Comparison of ENCODE assay signal across 8 cellular contexts in genomic region chr4:119209077-119209476, GRCh38. TPM values are rescaled to one million over a fixed set of nuclear protein-coding genes. Genes with fewer than 3 reads are reported as not detected.
DNase-seq lines count a peak whose midpoint lies in the region; ATAC-seq, FAIRE-seq and TF ChIP-seq lines count a peak whose summit lies in the region.

No MANE protein-coding gene starts in this region.

- H3K4me1 ChIP-seq in K562 (replicated peaks in 1 of 2; ENCODE audit: control insufficient read depth in 2 of 2, insufficient read depth in 2 of 2, low read length in 2 of 2) (peaks cover 4 to 15% of the 10 kb centered on the region in 2 experiments; a peak in 4 of 5 replicates), smooth muscle cell (ENCODE audit: low read depth) (peaks cover 4% of the 10 kb centered on the region), prostate gland (replicated peaks) (no peaks in the 10 kb centered on the region)

- no peak overlapping the region for H2AFZ ChIP-seq in K562 (ENCODE audit: low read depth, low read length)
- no peak overlapping the region for H2AFZ ChIP-seq in smooth muscle cell (ENCODE audit: low read depth)

- H3K4me2 ChIP-seq in K562 (ENCODE audit: insufficient read depth, low read length) = no peak overlapping the region
- H3K4me2 ChIP-seq in smooth muscle cell = no peak overlapping the region

- DNase-seq in GM12865 (ENCODE audit: low read depth) (peak; percentile 20), NCI-H226 (peak; percentile 80), K562 (ENCODE audit: extremely low read depth in 1 of 4, low spot score in 3 of 4) (peak; percentile 18 to 58 (median 30)), smooth muscle cell (lab: John Stamatoyannopoulos, UW; ENCODE audit: unreplicated experiment) (no peak), DMS 273 (lab: John Stamatoyannopoulos, UW; ENCODE audit: unreplicated experiment) (no peak), prostate gland (ENCODE audit: low spot score) (no peak), DMS114 treated with DMSO at 0.1 percent for 48 hours (lab: John Stamatoyannopoulos, UW; ENCODE audit: unreplicated experiment) (no peak)

- BruUV-seq in K562 (replicated peaks; lab: Mats Ljungman, UMichigan) = no TSS peak

- no peak overlapping the region for H3K27ac ChIP-seq in K562 (ENCODE audit: extremely low read depth, low read depth, low read length)
- H3K27ac ChIP-seq in smooth muscle cell (ENCODE audit: low read depth) = peak overlapping the region; percentile 93
- no peak overlapping the region for H3K27ac ChIP-seq in prostate gland

- H3F3A ChIP-seq in smooth muscle cell (ENCODE audit: low read depth) = no peaks in the 10 kb centered on the region

- ATAC-seq in K562 (no peak), GM18505 (IDR thresholded peaks at IDR 0.05; ENCODE audit: unreplicated experiment) (no peak)

- H3K79me2 ChIP-seq in K562 (ENCODE audit: control insufficient read depth, insufficient read depth, low read length) (peaks cover 10% of the 10 kb centered on the region), smooth muscle cell (ENCODE audit: low read depth) (peaks cover 5% of the 10 kb centered on the region)

- no peak overlapping the region for H3K4me3 ChIP-seq in GM12865 (ENCODE audit: low read depth, low read length)
- no peak overlapping the region for H3K4me3 ChIP-seq in K562
- no peak overlapping the region for H3K4me3 ChIP-seq in smooth muscle cell
- no peak overlapping the region for H3K4me3 ChIP-seq in prostate gland

- H4K20me1 ChIP-seq in K562 (replicated peaks; ENCODE audit: control insufficient read depth, insufficient read depth, low read length) = no peaks in the 10 kb centered on the region
- no peaks in the 10 kb centered on the region for H4K20me1 ChIP-seq in smooth muscle cell (ENCODE audit: low read depth)

- no peak for TF ChIP-seq POLR2A in K562 (conservative IDR thresholded peaks at IDR 0.05)
- no peak for TF ChIP-seq POLR2A in GM18505 (IDR thresholded peaks at IDR 0.05; ENCODE audit: borderline replicate concordance, extremely low read depth, insufficient read depth, insufficient read length)
- TF ChIP-seq POLR2A in prostate gland (IDR thresholded peaks at IDR 0.05) = no peak

- intact Hi-C loops in K562 (cut with micrococcal nuclease) = no loop called here
- intact Hi-C loops in prostate gland (cut with DNase I) = no loop called here

- in situ Hi-C loops in K562 (cut with MboI) = no loop called here

- H3K9me3 ChIP-seq in K562 (replicated peaks; ENCODE audit: control insufficient read depth, insufficient read depth, low read depth, low read length) (no peaks in the 10 kb centered on the region), smooth muscle cell (replicated peaks; ENCODE audit: low read depth) (no peaks in the 10 kb centered on the region), prostate gland (no peaks in the 10 kb centered on the region)

- TF ChIP-seq EP300 in K562 (IDR thresholded peaks at IDR 0.05; ENCODE audit: low read length) = no peak

- no peak for FAIRE-seq in K562 (lab: Jason Lieb, UNC)

- TF ChIP-seq RAD21 in K562 (CRISPR knock-in tag; conservative IDR thresholded peaks at IDR 0.05 in 1 of 2, IDR thresholded peaks at IDR 0.05 in 1 of 2) = no peak

- H3K9me1 ChIP-seq in K562 (ENCODE audit: control insufficient read depth, insufficient read depth, low read length) = no peaks in the 10 kb centered on the region

- CTCF ChIA-PET in K562 (lab: Yijun Ruan, JAX; ENCODE audit: low intra/inter-chr PET ratio) = no interaction called here

- no peaks in the 10 kb centered on the region; a peak in 1 of 5 replicates for H3K27me3 ChIP-seq in K562 (ENCODE audit: control insufficient read depth in 2 of 2, insufficient read depth in 2 of 2, low read length in 2 of 2)
- H3K27me3 ChIP-seq in smooth muscle cell (ENCODE audit: low read depth) = no peaks in the 10 kb centered on the region
- H3K27me3 ChIP-seq in prostate gland (replicated peaks; ENCODE audit: insufficient read depth) = no peaks in the 10 kb centered on the region

- POLR2A ChIA-PET in K562 (lab: Yijun Ruan, JAX) = no interaction called here

- no peak for TF ChIP-seq CTCF in GM12865 (IDR thresholded peaks at IDR 0.05; ENCODE audit: insufficient read depth, low read depth, low read length, missing control alignments)
- no peak for TF ChIP-seq CTCF in K562 (IDR thresholded peaks at IDR 0.05 in 2 of 3, conservative IDR thresholded peaks at IDR 0.05 in 1 of 3; ENCODE audit: insufficient read depth in 2 of 3, low read depth in 1 of 3, low read length in 3 of 3)
- TF ChIP-seq CTCF in smooth muscle cell (IDR thresholded peaks at IDR 0.05; ENCODE audit: borderline replicate concordance, insufficient read depth, poor library complexity, severe bottlenecking) = no peak
- no peak for TF ChIP-seq CTCF in prostate gland (IDR thresholded peaks at IDR 0.05)

- H3K36me3 ChIP-seq in K562 (ENCODE audit: control insufficient read depth, insufficient read depth, low read length) (no peaks in the 10 kb centered on the region), smooth muscle cell (ENCODE audit: low read depth) (no peaks in the 10 kb centered on the region), prostate gland (no peaks in the 10 kb centered on the region)

- H3K9ac ChIP-seq in K562 (ENCODE audit: insufficient read depth in 1 of 2, low read depth in 2 of 2, low read length in 2 of 2) (no peak overlapping the region), smooth muscle cell (ENCODE audit: low read depth) (peak overlapping the region; percentile 62)

TF ChIP-seq in K562, 482 proteins besides CTCF, POLR2A, EP300 and RAD21 (continues in another document):
- 0 out of 2 replicates have a peak, but pooled peaks have one; percentile 15 for TF ChIP-seq NFE2 (IDR thresholded peaks at IDR 0.05; ENCODE audit: low read depth)
- no peak for TF ChIP-seq BCLAF1 (IDR thresholded peaks at IDR 0.05; ENCODE audit: borderline replicate concordance in 1 of 2, control insufficient read depth in 1 of 2, low read depth in 2 of 2, low read length in 1 of 2)
- TF ChIP-seq SMARCE1 (IDR thresholded peaks at IDR 0.05) = peak; percentile 81; the same call in 1 of the 2 replicates
- no peak for TF ChIP-seq ZSCAN32 (CRISPR knock-in tag; IDR thresholded peaks at IDR 0.05)
- TF ChIP-seq ZZZ3 (IDR thresholded peaks at IDR 0.05) = no peak
- TF ChIP-seq ARID1B (IDR thresholded peaks at IDR 0.05) = peak; percentile 74
- no peak for TF ChIP-seq KLF16 (IDR thresholded peaks at IDR 0.05)
- no peak for TF ChIP-seq CREB3L1 (IDR thresholded peaks at IDR 0.05; ENCODE audit: borderline replicate concordance, low read depth)
- no peak for TF ChIP-seq ZFP30 (CRISPR knock-in tag; IDR thresholded peaks at IDR 0.05; ENCODE audit: borderline replicate concordance)
- peak; percentile 59; the same call in 1 of the 2 replicates for TF ChIP-seq EHMT2 (IDR thresholded peaks at IDR 0.05)
- 0 out of 2 replicates have a peak, but pooled peaks have one; percentile 43 for TF ChIP-seq SMARCC2 (IDR thresholded peaks at IDR 0.05; ENCODE audit: low read depth)

RNA-seq across cellular contexts. Expression of gene USP53, which starts 3.4 kb away (rescaled TPM):
- 5.2 and 25.9 TPM in 2 replicates for total RNA-seq in K562 (2011; cell fraction: chromatin; rRNA removed; ENCODE audit: low replicate concordance)
- total RNA-seq in K562 (2011; cell fraction: nucleolus; rRNA removed) = 2.8 and 4.7 TPM in 2 replicates
- 9.2 and 25.1 TPM in 2 replicates for total RNA-seq in K562 (2011; cell fraction: nucleoplasm; rRNA removed)
- 7.9 and 8.1 TPM in 2 replicates for total RNA-seq in K562 (2014; rRNA removed)
- total RNA-seq in K562 (2014; rRNA removed; fragmentation: Illumina TruSeq; extraction: Trizol) = 8.8 and 10.1 TPM in 2 replicates
- 9.3 and 9.6 TPM in 2 replicates for total RNA-seq in K562 (2015; rRNA removed; fragmentation: Illumina TruSeq; extraction: Trizol)
- 7.4 and 9.4 TPM in 2 replicates for total RNA-seq in K562 (2021)
- 7.4 and 9.1 TPM in 2 replicates for polyA plus RNA-seq in K562 (2011; rRNA removed)
- polyA plus RNA-seq in K562 (2011; cell fraction: cytosol; rRNA removed) = 1.2 and 2.9 TPM in 2 replicates
- polyA plus RNA-seq in K562 (2011; cell fraction: nucleus; rRNA removed) = 5.7 and 7.6 TPM in 2 replicates
- 4.8 and 6.3 TPM in 2 replicates for polyA plus RNA-seq in K562 (2012)
- polyA plus RNA-seq in K562 (2014; fragmentation: Illumina TruSeq; extraction: Trizol) = 6.4 and 8.3 TPM in 2 replicates
- polyA plus RNA-seq in K562 (2014; fragmentation: Nextera tagmentation; extraction: Ambion mirVana) = 1 to 10 TPM; 2.9 TPM
- polyA plus RNA-seq in K562 (2014; rRNA removed) = 5.3 and 7.6 TPM in 2 replicates
- 15.8 and 20.2 TPM in 2 replicates for polyA minus RNA-seq in K562 (2011; rRNA and poly(A)+ RNA removed)
- 3.1 and 6.7 TPM in 2 replicates for polyA minus RNA-seq in K562 (2011; cell fraction: cytosol; rRNA and poly(A)+ RNA removed)
- 9.4 and 15.2 TPM in 2 replicates for polyA minus RNA-seq in K562 (2011; cell fraction: nucleus; rRNA and poly(A)+ RNA removed)
- total RNA-seq in smooth muscle cell = 16.3 and 23.2 TPM in 2 replicates
- polyA plus RNA-seq in smooth muscle cell = 4.2 and 12.6 TPM in 2 replicates
- total RNA-seq in prostate gland = 10 to 100 TPM; 33.9 to 41.8 TPM

Comparison
In these comparisons a context has a peak if more than half of its experiments do, and no peak if none do; other contexts are left out.
1. DNase-seq: peak in GM12865 (single experiment), NCI-H226 (single experiment) and K562 (4 of 4); none in smooth muscle cell (single experiment), DMS 273 (single experiment), prostate gland (single experiment) and DMS114 treated with DMSO at 0.1 percent for 48 hours (single experiment).